Comparison of ENCODE assay signal across 30 cellular contexts in genomic region chr10:110405401-110405800, GRCh38.
"Had no signal": no experiment of that assay in that cellular context is flagged by ENCODE, and none has a peak within 500 bp of the region (broad histone marks: within the 10 kb centered on the region; RNA-seq: fewer than 3 reads in every experiment).

No MANE protein-coding gene starts in this region.

- H3K4me3 ChIP-seq: SJCRH30, SK-N-MC had no signal

- H3K36me3 ChIP-seq: brain microvascular endothelial cell, SJCRH30, WERI-Rb-1 had no signal

- H3K4me2 ChIP-seq: KMS-11 had no signal

- H3K9ac ChIP-seq: KMS-11 had no signal

- H3K27ac ChIP-seq: brain microvascular endothelial cell, KMS-11, SJCRH30, SK-N-MC, WERI-Rb-1 had no signal

- H3K9me3 ChIP-seq: SJCRH30 had no signal

- H3K27me3 ChIP-seq: brain microvascular endothelial cell, SJCRH30 had no signal

- DNase-seq: activated CD4-positive, alpha-beta memory T cell treated with anti-CD3 and anti-CD28 coated beads, Interleukin-2, amount 10 ng/mL, durations not matched to agents 7 days and 5 days; activated CD4-positive, alpha-beta T cell treated with anti-CD3 and anti-CD28 coated beads for 1 hour; activated CD4-positive, alpha-beta T cell treated with anti-CD3 and anti-CD28 coated beads for 48 hours; activated CD4-positive, CD25-positive, alpha-beta regulatory T cell; activated effector memory CD4-positive, alpha-beta T cell treated with anti-CD3 and anti-CD28 coated beads, Interleukin-2, amount 50 U/mL, for 16 hours; activated naive CD4-positive, alpha-beta T cell; activated naive CD4-positive, alpha-beta T cell treated with anti-CD3 and anti-CD28 coated beads, Interleukin-2, amount 50 U/mL, for 16 hours; activated naive CD8-positive, alpha-beta T cell treated with anti-CD3 and anti-CD28 coated beads for 36 hours; activated T-cell treated with anti-CD3 and anti-CD28 coated beads, Interleukin-2, amount 50 U/mL, for 1 hour; activated T-cell treated with anti-CD3 and anti-CD28 coated beads, Interleukin-2, amount 50 U/mL, for 72 hours; amniotic stem cell; aorta; brain microvascular endothelial cell; central memory CD4-positive, alpha-beta T cell; NCI-H1092 treated with DMSO at 0.1 percent for 48 hours; NCI-H146; NCI-H187; NCI-H2029 treated with DMSO at 0.1 percent for 48 hours; NCI-H2107; NCI-H2171 treated with DMSO at 0.1 percent for 48 hours; NCI-H226; NCI-H446 treated with DMSO at 0.1 percent for 48 hours; NCI-H524 treated with DMSO at 0.1 percent for 48 hours; SHP77; SJCRH30; T-cell; T-helper 9 cell; WERI-Rb-1 had no signal
